In the genomic region with DNA sequence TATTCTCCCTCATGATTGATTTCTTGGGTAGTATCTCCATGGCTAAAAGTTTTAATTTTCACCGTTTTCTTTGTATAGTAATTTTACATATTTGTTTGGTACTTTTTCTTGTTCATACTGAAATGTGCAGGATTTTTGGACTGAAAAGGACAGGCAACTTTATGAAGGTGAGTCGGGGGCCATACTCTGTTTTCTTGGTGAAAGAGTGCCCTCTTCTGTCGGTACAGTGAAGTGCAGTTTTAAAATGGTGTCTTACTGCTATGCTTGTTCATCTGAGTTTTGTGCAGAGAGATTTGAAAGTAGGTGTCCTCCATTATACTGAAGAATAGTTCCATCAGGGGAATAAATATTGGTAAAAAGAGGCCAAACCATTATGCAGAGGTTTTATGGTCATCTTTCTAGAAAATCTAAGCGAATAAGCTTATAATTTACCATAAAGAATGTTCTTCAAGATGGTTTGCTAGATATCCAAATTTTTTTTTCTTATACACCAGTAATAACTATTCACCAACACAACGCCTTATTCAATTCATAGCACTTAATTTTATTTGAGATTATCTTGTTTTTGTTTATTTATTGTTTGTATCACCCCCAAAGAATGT, we compare ENCODE assay signal across 8 cellular contexts. TPM values are rescaled to one million over a fixed set of nuclear protein-coding genes. Genes with fewer than 3 reads are reported as not detected.
DNase-seq lines count a peak whose midpoint lies in the region; ATAC-seq and TF ChIP-seq lines count a peak whose summit lies in the region.

No MANE protein-coding gene starts in this region.

- CTCF ChIA-PET in activated naive CD4-positive, alpha-beta T cell treated with anti-CD3 and anti-CD28 coated beads, Interleukin-2, amount 10 ng/mL, durations not matched to agents 7 days and 5 days (lab: Charles Lee) = interaction anchor here (0.7 to 9.3 kb wide), 16 partner anchors 8 to 419 kb away, joined by 3 to 164 read pairs (median 4); no protein-coding TSS in a partner anchor

- no peaks in the 10 kb centered on the region for H3K4me1 Mint-ChIP-seq in activated naive CD4-positive, alpha-beta T cell treated with anti-CD3 and anti-CD28 coated beads, Interleukin-2, amount 10 ng/mL, durations not matched to agents 7 days and 5 days
- H3K4me1 Mint-ChIP-seq in chondrocyte (ENCODE audit: low read depth) (peaks cover 2% of the 10 kb centered on the region), nephron (no peaks in the 10 kb centered on the region)

- no peaks in the 10 kb centered on the region for H3K9me3 Mint-ChIP-seq in activated naive CD4-positive, alpha-beta T cell treated with anti-CD3 and anti-CD28 coated beads, Interleukin-2, amount 10 ng/mL, durations not matched to agents 7 days and 5 days
- H3K9me3 Mint-ChIP-seq in chondrocyte (ENCODE audit: low read depth) (no peaks in the 10 kb centered on the region), nephron (no peaks in the 10 kb centered on the region)

- TF ChIP-seq CTCF in chondrocyte (IDR thresholded peaks at IDR 0.05) = peak; percentile 94
- peak; percentile 59 to 84 (median 62) for TF ChIP-seq CTCF in nephron (IDR thresholded peaks at IDR 0.05; ENCODE audit: unreplicated experiment in 3 of 3)

- DNase-seq in activated naive CD4-positive, alpha-beta T cell treated with anti-CD3 and anti-CD28 coated beads, Interleukin-2, amount 10 ng/mL, durations not matched to agents 7 days and 5 days = peak; percentile 28
- DNase-seq in activated naive CD4-positive, alpha-beta T cell (lab: John Stamatoyannopoulos, UW) = no peak
- DNase-seq in NCI-H748 (lab: John Stamatoyannopoulos, UW; ENCODE audit: unreplicated experiment) = peak; percentile 54
- no peak for DNase-seq in chondrocyte (ENCODE audit: low spot score)
- DNase-seq in hippocampal formation (lab: John Stamatoyannopoulos, UW) = no peak
- no peak for DNase-seq in retina

- H3K27ac Mint-ChIP-seq in activated naive CD4-positive, alpha-beta T cell treated with anti-CD3 and anti-CD28 coated beads, Interleukin-2, amount 10 ng/mL, durations not matched to agents 7 days and 5 days = no peak overlapping the region
- no peak overlapping the region for H3K27ac Mint-ChIP-seq in chondrocyte (ENCODE audit: unreplicated experiment)
- H3K27ac Mint-ChIP-seq in nephron = no peak overlapping the region

- H3K36me3 Mint-ChIP-seq in activated naive CD4-positive, alpha-beta T cell treated with anti-CD3 and anti-CD28 coated beads, Interleukin-2, amount 10 ng/mL, durations not matched to agents 7 days and 5 days = no peaks in the 10 kb centered on the region
- H3K36me3 Mint-ChIP-seq in chondrocyte (ENCODE audit: low read depth) = no peaks in the 10 kb centered on the region
- H3K36me3 Mint-ChIP-seq in nephron (ENCODE audit: low read depth) = no peaks in the 10 kb centered on the region

- H3K27me3 Mint-ChIP-seq in activated naive CD4-positive, alpha-beta T cell treated with anti-CD3 and anti-CD28 coated beads, Interleukin-2, amount 10 ng/mL, durations not matched to agents 7 days and 5 days = peaks cover 4% of the 10 kb centered on the region
- H3K27me3 Mint-ChIP-seq in chondrocyte (ENCODE audit: low read depth) = peaks cover 31% of the 10 kb centered on the region
- H3K27me3 Mint-ChIP-seq in nephron (ENCODE audit: low read depth) = no peaks in the 10 kb centered on the region

- H3K4me3 Mint-ChIP-seq in activated naive CD4-positive, alpha-beta T cell treated with anti-CD3 and anti-CD28 coated beads, Interleukin-2, amount 10 ng/mL, durations not matched to agents 7 days and 5 days = no peak overlapping the region
- no peak overlapping the region for H3K4me3 Mint-ChIP-seq in chondrocyte (ENCODE audit: unreplicated experiment)
- H3K4me3 Mint-ChIP-seq in nephron = no peak overlapping the region

- ATAC-seq in HG02571 (IDR thresholded peaks at IDR 0.05; ENCODE audit: unreplicated experiment) = peak; percentile 61

RNA-seq across cellular contexts. Expression of a gene that starts 8.7 kb away (rescaled TPM):
- total RNA-seq in chondrocyte = not detected in 3 replicates

RNA-seq across cellular contexts. Expression of a gene that starts 36.3 kb away (rescaled TPM):
- total RNA-seq in chondrocyte = not detected in 3 replicates

Comparison
In these comparisons a context has a peak if more than half of its experiments do, and no peak if none do; other contexts are left out.
1. DNase-seq: peak in activated naive CD4-positive, alpha-beta T cell treated with anti-CD3 and anti-CD28 coated beads, Interleukin-2, amount 10 ng/mL, durations not matched to agents 7 days and 5 days (single experiment) and NCI-H748 (single experiment); none in activated naive CD4-positive, alpha-beta T cell (0 of 4), chondrocyte (single experiment), hippocampal formation (0 of 2) and retina (single experiment).